In the genomic region with DNA sequence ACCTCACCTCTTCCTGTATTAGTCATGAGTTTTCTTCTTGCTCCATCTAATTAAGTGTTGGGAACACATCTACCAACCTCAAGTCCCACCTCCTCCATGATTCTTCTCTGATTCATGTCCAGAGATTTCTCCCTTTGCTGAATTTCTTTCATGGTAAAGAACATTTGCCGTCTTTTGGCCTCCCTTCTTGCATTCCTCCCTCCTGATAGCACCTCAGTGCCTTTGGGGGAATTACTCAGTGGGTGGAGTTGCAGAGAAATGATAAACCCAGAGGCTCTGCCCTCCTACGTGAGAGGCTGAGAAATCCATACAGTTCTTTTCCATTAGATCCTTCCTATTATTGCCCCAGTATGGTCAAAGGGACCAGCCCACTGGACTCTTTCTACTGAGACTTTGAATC, we compare ENCODE assay signal across 17 cellular contexts.
DNase-seq lines count a peak whose midpoint lies in the region; ATAC-seq lines count a peak whose summit lies in the region.
"Had no signal": no experiment of that assay in that cellular context is flagged by ENCODE, and none has a peak within 500 bp of the region (broad histone marks: within the 10 kb centered on the region; RNA-seq: fewer than 3 reads in every experiment).

No MANE protein-coding gene starts in this region.

- peak; percentile 62 for DNase-seq in AG08395 (ENCODE audit: low spot score)
- peak; percentile 93 for DNase-seq in HS-5 (ENCODE audit: low read depth)
- peak; percentile 51 for DNase-seq in astrocyte of the hippocampus (ENCODE audit: low read depth, low spot score)
- peak; percentile 90 for DNase-seq in iris pigment epithelial cell (ENCODE audit: low read depth)
- DNase-seq in NCI-H2171 (lab: John Stamatoyannopoulos, UW): no peak
- no peak for DNase-seq in germinal center (ENCODE audit: low spot score)
- DNase-seq: activated CD4-positive, alpha-beta memory T cell treated with anti-CD3 and anti-CD28 coated beads, Interleukin-2, amount 10 ng/mL, durations not matched to agents 7 days and 5 days; activated gamma-delta T cell treated with Interleukin-2 at 50 U/mL for 16 hours; erythroblast; NCI-H1417; NCI-H510A; psoas muscle; stimulated activated CD4-positive, alpha-beta T cell treated with anti-CD3 and anti-CD28 coated beads, Interleukin-2, amount 100 ng/mL, for 24 hours; T-helper 9 cell had no signal

- ATAC-seq in HG03457 (IDR thresholded peaks at IDR 0.05; ENCODE audit: unreplicated experiment) (no peak), HG02840 (IDR thresholded peaks at IDR 0.05; ENCODE audit: low FRiP score, unreplicated experiment) (no peak)
- ATAC-seq: Panc1, psoas muscle had no signal

Comparison
In these comparisons a context has a peak if more than half of its experiments do, and no peak if none do; other contexts are left out.
1. DNase-seq: peak in AG08395 (single experiment), HS-5 (single experiment), astrocyte of the hippocampus (single experiment) and iris pigment epithelial cell (single experiment); none in NCI-H2171 (single experiment) and germinal center (single experiment).